ENCODE assay signal across 1 cellular context in genomic region chr19:4066176-4066606, GRCh38.
TF ChIP-seq lines count a peak whose summit lies in the region.

No MANE protein-coding gene starts in this region.

TF ChIP-seq in H1, 55 proteins besides CTCF, POLR2A, EP300 and RAD21:
- TF ChIP-seq HDAC2 (IDR thresholded peaks at IDR 0.05; ENCODE audit: borderline replicate concordance in 1 of 2, low read depth in 2 of 2, low read length in 2 of 2) (no peak), ATF2 (IDR thresholded peaks at IDR 0.05; ENCODE audit: low read length) (no peak), BCL11A (IDR thresholded peaks at IDR 0.05; ENCODE audit: low read depth in 2 of 2, low read length in 2 of 2) (no peak), TBP (IDR thresholded peaks at IDR 0.05; ENCODE audit: low read depth, low read length) (no peak), ASH2L (IDR thresholded peaks at IDR 0.05; ENCODE audit: low read length) (no peak), CBX8 (IDR thresholded peaks at IDR 0.05; ENCODE audit: borderline replicate concordance, low read depth, low read length) (no peak), GABPA (IDR thresholded peaks at IDR 0.05; ENCODE audit: borderline replicate concordance, insufficient read depth, low read length) (no peak), EZH2 (IDR thresholded peaks at IDR 0.05; ENCODE audit: low read depth, low read length, severe bottlenecking) (no peak), TCF12 (IDR thresholded peaks at IDR 0.05; ENCODE audit: low read depth, low read length) (no peak), PHF8 (conservative IDR thresholded peaks at IDR 0.05; ENCODE audit: low read depth, low read length) (peak; percentile 30; the same call in 1 of the 2 replicates), KDM1A (IDR thresholded peaks at IDR 0.05; ENCODE audit: borderline replicate concordance, low read length) (peak; percentile 64; the same call in 1 of the 2 replicates), KDM4A (IDR thresholded peaks at IDR 0.05; ENCODE audit: low read depth, low read length, severe bottlenecking) (peak; percentile 40), RFX5 (IDR thresholded peaks at IDR 0.05; ENCODE audit: borderline replicate concordance, low read depth, low read length) (no peak), TEAD4 (IDR thresholded peaks at IDR 0.05; ENCODE audit: low read depth, low read length) (no peak)
